ENCODE assay signal across 8 cellular contexts in genomic region chr5:134145779-134146581, GRCh38. TPM values are rescaled to one million over a fixed set of nuclear protein-coding genes. Genes with fewer than 3 reads are reported as not detected.
DNase-seq lines count a peak whose midpoint lies in the region; ATAC-seq and TF ChIP-seq lines count a peak whose summit lies in the region.

No MANE protein-coding gene starts in this region.

- peaks cover 6% of the 10 kb centered on the region for H3K4me1 Mint-ChIP-seq in T-helper 2 cell treated with Interferon-gamma antibody and Interleukin-4, amounts not matched to agents 5 μg/mL and 100 μg/mL, for 36 hours (ENCODE audit: low read depth)

- H3K36me3 Mint-ChIP-seq in T-helper 2 cell treated with Interferon-gamma antibody and Interleukin-4, amounts not matched to agents 5 μg/mL and 100 μg/mL, for 36 hours (ENCODE audit: low read depth): peaks cover 32% of the 10 kb centered on the region

- no peak overlapping the region for H3K27ac ChIP-seq in right cardiac atrium (ENCODE audit: low read length)

- no peak overlapping the region for H3K4me3 Mint-ChIP-seq in T-helper 2 cell treated with Interferon-gamma antibody and Interleukin-4, amounts not matched to agents 5 μg/mL and 100 μg/mL, for 36 hours

- H3K4me2 ChIP-seq in Loucy (ENCODE audit: low read depth, low read length, poor library complexity, severe bottlenecking): no peak overlapping the region

- no peaks in the 10 kb centered on the region for H3K9me2 ChIP-seq in Loucy (replicated peaks; ENCODE audit: low read depth, low read length)

- ATAC-seq in GM19438 (IDR thresholded peaks at IDR 0.05; ENCODE audit: low read depth, unreplicated experiment) (peak; percentile 81), right cardiac atrium (peak; percentile 77 to 80), sciatic nerve (peak; percentile 77), HG02840 (IDR thresholded peaks at IDR 0.05; ENCODE audit: low FRiP score, unreplicated experiment) (no peak)

- H3K9me3 Mint-ChIP-seq in T-helper 2 cell treated with Interferon-gamma antibody and Interleukin-4, amounts not matched to agents 5 μg/mL and 100 μg/mL, for 36 hours: no peaks in the 10 kb centered on the region

- H3K27me3 ChIP-seq in Loucy (ENCODE audit: insufficient read depth, low read length, poor library complexity, severe bottlenecking) (no peaks in the 10 kb centered on the region), right cardiac atrium (ENCODE audit: control insufficient read depth, insufficient read depth) (no peaks in the 10 kb centered on the region)

- H3K27me3 Mint-ChIP-seq in T-helper 2 cell treated with Interferon-gamma antibody and Interleukin-4, amounts not matched to agents 5 μg/mL and 100 μg/mL, for 36 hours (ENCODE audit: low read depth): no peaks in the 10 kb centered on the region

- WGBS in right cardiac atrium: 87% methylated on average over 13 of the region's 13 CpGs

- H3K27ac Mint-ChIP-seq in T-helper 2 cell treated with Interferon-gamma antibody and Interleukin-4, amounts not matched to agents 5 μg/mL and 100 μg/mL, for 36 hours: peak overlapping the region; percentile 11

- H2AFZ ChIP-seq in Loucy (ENCODE audit: low read length): no peak overlapping the region

- no peak overlapping the region for H3K9ac ChIP-seq in Loucy (ENCODE audit: low read depth, low read length, poor library complexity, severe bottlenecking)

- H3K9me3 ChIP-seq in Loucy (ENCODE audit: insufficient read depth, low read depth, low read length): no peaks in the 10 kb centered on the region
- H3K9me3 ChIP-seq in right cardiac atrium (ENCODE audit: control insufficient read depth, low read length): no peaks in the 10 kb centered on the region

- no peaks in the 10 kb centered on the region for H3F3A ChIP-seq in Loucy (ENCODE audit: low read depth)

- H3K36me3 ChIP-seq in Loucy (ENCODE audit: insufficient read depth, low read length): peaks cover 31% of the 10 kb centered on the region; the same call in 1 of the 2 replicates

- DNase-seq in COLO668 (lab: John Stamatoyannopoulos, UW; ENCODE audit: unreplicated experiment) (peak; percentile 54), amniotic stem cell (lab: John Stamatoyannopoulos, UW) (peak; percentile 32), right cardiac atrium (peak; percentile 69 to 92 (median 86)), sciatic nerve (ENCODE audit: low spot score) (peak; percentile 87)
- peak; percentile 63 for DNase-seq in T-helper 2 cell treated with Interferon-gamma antibody and Interleukin-4, amounts not matched to agents 5 μg/mL and 100 μg/mL, for 36 hours (ENCODE audit: low spot score)

- intact Hi-C loops in right cardiac atrium (cut with DNase I) (loop anchor here in 3 of 4 donors (2.0 to 10.0 kb wide), 3 partner anchors 101 to 107 kb away; no protein-coding TSS in a partner anchor), sciatic nerve (cut with DNase I) (no loop called here)

- H3K4me1 ChIP-seq in Loucy (ENCODE audit: insufficient read depth, low read length, poor library complexity, severe bottlenecking) (no peaks in the 10 kb centered on the region), right cardiac atrium (ENCODE audit: control insufficient read depth, insufficient read depth, low read length) (peaks cover 8% of the 10 kb centered on the region)

- H3K4me3 ChIP-seq in Loucy (ENCODE audit: low read length, poor library complexity, severe bottlenecking) (no peak overlapping the region), right cardiac atrium (ENCODE audit: low read length) (no peak overlapping the region)

- H3K79me2 ChIP-seq in Loucy (ENCODE audit: insufficient read depth, low read length): no peaks in the 10 kb centered on the region

- peak; percentile 67 for TF ChIP-seq CTCF in Loucy (conservative IDR thresholded peaks at IDR 0.05; ENCODE audit: low read length)

- H4K20me1 ChIP-seq in Loucy (ENCODE audit: insufficient read depth, low read length, poor library complexity, severe bottlenecking): peaks cover 5% of the 10 kb centered on the region

RNA-seq across cellular contexts. Expression of gene SKP1, which starts 30.8 kb away (rescaled TPM):
- total RNA-seq in right cardiac atrium: 100 to 1,000 TPM; 459 to 523 (median 498) TPM
- 698 TPM for polyA plus RNA-seq in right cardiac atrium
- 295 TPM for total RNA-seq in sciatic nerve

RNA-seq across cellular contexts. Expression of gene TCF7, which starts 31.5 kb away (rescaled TPM):
- total RNA-seq in right cardiac atrium (1 to 10 TPM; 1.3 to 4.0 (median 3.4) TPM), sciatic nerve (8.5 TPM)
- 4.4 TPM for polyA plus RNA-seq in right cardiac atrium

Comparison
In these comparisons a context has a peak if more than half of its experiments do, and no peak if none do; other contexts are left out.
1. DNase-seq: peak in every context shown above with its lines; median percentile 87 in sciatic nerve; 86 in right cardiac atrium; 63 in T-helper 2 cell treated with Interferon-gamma antibody and Interleukin-4, amounts not matched to agents 5 μg/mL and 100 μg/mL, for 36 hours; 54 in COLO668; 32 in amniotic stem cell.